9 cellular contexts compared by ENCODE assay signal in the genomic region with DNA sequence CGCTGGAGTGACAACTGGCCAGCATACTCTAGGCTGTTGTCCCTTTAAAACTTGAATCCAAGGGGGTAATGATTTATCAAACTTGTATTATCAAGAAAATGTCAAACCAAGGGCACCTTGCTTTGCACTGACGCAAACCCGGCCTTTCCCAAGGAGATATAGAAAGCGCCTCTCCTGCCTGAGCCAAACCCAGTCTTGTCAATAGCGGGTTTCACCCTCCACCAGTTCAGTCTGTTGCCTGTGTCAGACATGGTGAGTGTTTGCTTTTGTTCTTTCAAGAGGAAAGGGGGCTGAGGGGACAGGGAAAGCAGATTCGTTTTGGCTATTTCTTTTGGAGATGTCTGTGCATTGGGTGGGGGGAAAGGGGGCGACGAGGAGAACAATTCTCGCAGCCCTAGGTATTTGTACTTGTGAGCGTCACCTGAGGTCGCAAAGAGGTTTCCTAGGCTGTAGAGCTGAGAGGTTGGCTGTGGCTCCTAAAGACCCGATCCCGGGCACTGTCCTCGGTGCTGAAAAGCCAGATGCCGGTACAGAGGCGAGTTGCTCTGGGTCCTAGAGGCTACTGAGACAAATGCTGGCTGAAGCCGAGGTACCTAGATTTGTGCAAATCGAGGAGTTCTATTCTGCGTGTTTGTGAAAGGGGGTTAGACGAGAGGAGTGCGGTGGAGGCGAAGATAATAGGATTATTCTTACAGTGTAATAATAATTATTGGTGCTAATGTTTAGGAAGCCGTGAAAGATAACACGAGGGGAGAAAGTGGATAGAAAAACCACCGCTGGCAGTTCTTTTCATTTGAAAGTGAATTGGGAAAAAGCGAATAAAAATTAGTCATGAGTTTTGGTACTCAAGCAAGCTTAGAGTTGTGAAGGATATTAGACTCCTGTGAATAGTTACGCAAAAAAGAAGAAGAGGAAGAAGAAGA. TPM values are rescaled to one million over a fixed set of nuclear protein-coding genes. Genes with fewer than 3 reads are reported as not detected.
DNase-seq lines count a peak whose midpoint lies in the region; ATAC-seq and TF ChIP-seq lines count a peak whose summit lies in the region.
"Had no signal": no experiment of that assay in that cellular context is flagged by ENCODE, and none has a peak within 500 bp of the region (broad histone marks: within the 10 kb centered on the region; RNA-seq: fewer than 3 reads in every experiment).

A gene (plus strand): TSS at position 185 of the 923 bp plus-strand sequence. CDS start 65 bp downstream, at position 250.

- TF ChIP-seq CTCF in PC-3 (conservative IDR thresholded peaks at IDR 0.05; ENCODE audit: low read depth, low read length), result no peak
- no peak for TF ChIP-seq CTCF in fibroblast of mammary gland (conservative IDR thresholded peaks at IDR 0.05; ENCODE audit: control insufficient read depth, insufficient read depth, low read depth, low read length)

- CTCF ChIA-PET in PC-3 (lab: Charles Lee), result no interaction called here

- ATAC-seq in PC-3 (no peak), GM18861 (IDR thresholded peaks at IDR 0.05; ENCODE audit: unreplicated experiment) (no peak), HG03457 (IDR thresholded peaks at IDR 0.05; ENCODE audit: unreplicated experiment) (no peak)

- no peaks in the 10 kb centered on the region for H3K9me3 ChIP-seq in PC-3 (ENCODE audit: low read length)

- POLR2A ChIA-PET in PC-3 (lab: Charles Lee; ENCODE audit: unreplicated experiment), result no interaction called here

- no peaks in the 10 kb centered on the region for H4K20me1 ChIP-seq in PC-3 (ENCODE audit: low read length)

- H3K79me2 ChIP-seq in PC-3 (ENCODE audit: low read length), result no peaks in the 10 kb centered on the region

- intact Hi-C loops in PC-3 (cut with micrococcal nuclease), result no loop called here

- H3K4me1 ChIP-seq in PC-3 (ENCODE audit: insufficient read depth, low read length), result no peaks in the 10 kb centered on the region

- no TSS peak for BruUV-seq in PC-3 (replicated peaks; lab: Mats Ljungman, UMichigan)

- peaks cover 34% of the 10 kb centered on the region for H3K27me3 ChIP-seq in PC-3 (ENCODE audit: low read length)

- no peak within 1 kb of the TSS for H2AFZ ChIP-seq in PC-3 (ENCODE audit: low read length)

- DNase-seq in SIG-M5 treated with dmso at 0.1 percent for 504 hours (lab: John Stamatoyannopoulos, UW; ENCODE audit: unreplicated experiment), result peak; percentile 1
- DNase-seq in SIG-M5 (lab: John Stamatoyannopoulos, UW), result no peak
- DNase-seq in PC-3, result peak; percentile 33
- DNase-seq in fibroblast of mammary gland (ENCODE audit: low read depth), result peak; percentile 36
- DNase-seq in stimulated activated CD4-positive, alpha-beta T cell treated with anti-CD3 and anti-CD28 coated beads, Interleukin-2, amount 100 ng/mL, for 24 hours, result peak; percentile 23 to 53
- DNase-seq in NCI-H1930 (lab: John Stamatoyannopoulos, UW), result no peak
- DNase-seq: NCI-H1105 treated with DMSO at 0.1 percent for 48 hours had no signal

- no peaks in the 10 kb centered on the region for H3K36me3 ChIP-seq in PC-3 (ENCODE audit: low read depth, low read length)

- no peak within 1 kb of the TSS for H3K4me3 ChIP-seq in PC-3 (ENCODE audit: low read length)
- no peak within 1 kb of the TSS for H3K4me3 ChIP-seq in fibroblast of mammary gland (ENCODE audit: control insufficient read depth, low read depth, low read length)

- H3K9ac ChIP-seq in PC-3 (ENCODE audit: low read length), result no peak within 1 kb of the TSS

- H3F3A ChIP-seq in PC-3 (ENCODE audit: low read length, unreplicated experiment), result no peaks in the 10 kb centered on the region

- no peak within 1 kb of the TSS for H3K27ac ChIP-seq in PC-3 (ENCODE audit: low read length)

- H3K9me2 ChIP-seq in PC-3 (replicated peaks; ENCODE audit: low read length), result no peaks in the 10 kb centered on the region

- no peak within 1 kb of the TSS for H3K4me2 ChIP-seq in PC-3 (ENCODE audit: low read length)

RNA-seq across cellular contexts. Expression of the gene that starts here (rescaled TPM):
- total RNA-seq in PC-3 (2014; rRNA removed), result not detected in 2 replicates

Comparison
In these comparisons a context has a peak if more than half of its experiments do, and no peak if none do; other contexts are left out.
1. DNase-seq: peak in SIG-M5 treated with dmso at 0.1 percent for 504 hours (single experiment), fibroblast of mammary gland (single experiment) and stimulated activated CD4-positive, alpha-beta T cell treated with anti-CD3 and anti-CD28 coated beads, Interleukin-2, amount 100 ng/mL, for 24 hours (2 of 2); none in SIG-M5 (single experiment) and NCI-H1930 (0 of 2).
2. Peak in DNase-seq in PC-3; RNA of the gene not detected or under 1 TPM.